Comparison of ENCODE assay signal across 1 cellular context in genomic region chr22:30829901-30830550, GRCh38.
TF ChIP-seq lines count a peak whose summit lies in the region.

No MANE protein-coding gene starts in this region.

TF ChIP-seq in A549, 52 proteins besides CTCF, POLR2A, EP300 and RAD21 (continued from another document):
- TF ChIP-seq FOSL2 (IDR thresholded peaks at IDR 0.05) (peak; percentile 85), FOSL2 (CRISPR knock-in tag; IDR thresholded peaks at IDR 0.05) (peak; percentile 94), EHMT2 (IDR thresholded peaks at IDR 0.05; ENCODE audit: low read depth) (no peak), POLR2AphosphoS2 (conservative IDR thresholded peaks at IDR 0.05; ENCODE audit: low read length) (no peak), USF2 (IDR thresholded peaks at IDR 0.05) (no peak), NFE2L2 (conservative IDR thresholded peaks at IDR 0.05; ENCODE audit: low read length) (no peak), HES2 (IDR thresholded peaks at IDR 0.05) (peak; percentile 41; the same call in 1 of the 2 replicates), HOXB5 (CRISPR knock-in tag; IDR thresholded peaks at IDR 0.05) (no peak; the same call in 1 of the 2 replicates), NPAS2 (CRISPR knock-in tag; IDR thresholded peaks at IDR 0.05; ENCODE audit: borderline replicate concordance) (no peak), CHD2 (IDR thresholded peaks at IDR 0.05; ENCODE audit: low read length, partially characterized antibody) (no peak), CBX2 (IDR thresholded peaks at IDR 0.05; ENCODE audit: borderline replicate concordance, low read depth) (no peak), HEYL (CRISPR knock-in tag; IDR thresholded peaks at IDR 0.05) (no peak), KDM1A (IDR thresholded peaks at IDR 0.05; ENCODE audit: low read depth) (no peak), MYC (IDR thresholded peaks at IDR 0.05; ENCODE audit: borderline replicate concordance, low read length) (no peak), REST (IDR thresholded peaks at IDR 0.05) (peak; percentile 31; the same call in 1 of the 2 replicates), ATOH8 (CRISPR knock-in tag; IDR thresholded peaks at IDR 0.05; ENCODE audit: low read depth) (0 out of 2 replicates have a peak, but pooled peaks have one; percentile 9), CBX8 (IDR thresholded peaks at IDR 0.05) (no peak), ZFP36 (IDR thresholded peaks at IDR 0.05; ENCODE audit: borderline replicate concordance, partially characterized antibody) (no peak), NR3C1 (IDR thresholded peaks at IDR 0.05) (no peak), E2F6 (IDR thresholded peaks at IDR 0.05; ENCODE audit: borderline replicate concordance, low read depth) (no peak), SREBF2 (IDR thresholded peaks at IDR 0.05) (no peak), RFX5 (IDR thresholded peaks at IDR 0.05) (no peak), ZNF302 (CRISPR knock-in tag; IDR thresholded peaks at IDR 0.05) (no peak), TP53 (CRISPR knock-in tag; IDR thresholded peaks at IDR 0.05) (no peak; the same call in 1 of the 2 replicates), EHF (CRISPR knock-in tag; IDR thresholded peaks at IDR 0.05) (peak; percentile 85; the same call in 1 of the 2 replicates), PBX3 (IDR thresholded peaks at IDR 0.05) (peak; percentile 69; the same call in 1 of the 2 replicates), RCOR1 (IDR thresholded peaks at IDR 0.05; ENCODE audit: low read depth, low read length) (no peak), RNF2 (IDR thresholded peaks at IDR 0.05; ENCODE audit: borderline replicate concordance, low read depth) (no peak), JUNB (IDR thresholded peaks at IDR 0.05) (peak; percentile 94), MAX (IDR thresholded peaks at IDR 0.05) (peak; percentile 76), ESRRA (IDR thresholded peaks at IDR 0.05; ENCODE audit: borderline replicate concordance, low read length) (no peak), SMC3 (IDR thresholded peaks at IDR 0.05) (no peak), MAFK (IDR thresholded peaks at IDR 0.05; ENCODE audit: partially characterized antibody) (peak; percentile 99), BHLHE40 (IDR thresholded peaks at IDR 0.05; ENCODE audit: low read depth, low read length) (no peak), FOSB (CRISPR knock-in tag; IDR thresholded peaks at IDR 0.05) (no peak), PHF8 (IDR thresholded peaks at IDR 0.05; ENCODE audit: borderline replicate concordance, low read depth) (no peak), HOXB13 (CRISPR knock-in tag; IDR thresholded peaks at IDR 0.05; ENCODE audit: low read depth) (no peak), JUN (IDR thresholded peaks at IDR 0.05) (peak; percentile 86 to 92; a peak in 4 of 5 replicates)
